8 cellular contexts compared by ENCODE assay signal in the genomic region with DNA sequence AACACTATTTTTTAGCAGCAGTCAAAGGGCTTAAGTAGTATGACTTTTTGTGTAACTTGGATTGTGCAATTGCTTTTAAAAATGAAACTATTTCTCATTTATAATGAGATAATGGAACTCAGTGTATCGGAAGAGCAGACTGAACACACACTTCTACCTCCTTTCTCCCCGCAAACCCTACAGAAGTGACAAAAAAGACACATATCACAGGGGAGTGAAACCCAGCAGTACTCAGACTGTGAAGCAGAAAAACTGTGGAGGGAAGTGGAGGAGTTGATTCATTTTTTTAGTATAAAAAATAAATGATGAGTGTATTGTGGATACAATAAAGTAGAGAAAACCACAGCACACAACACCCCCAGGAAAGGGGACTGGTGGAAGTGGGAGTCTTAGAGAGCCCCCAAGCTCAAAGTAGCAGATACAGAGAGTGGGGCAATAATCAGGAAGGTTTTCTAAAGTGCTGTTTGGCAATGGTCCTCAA. TPM values are rescaled to one million over a fixed set of nuclear protein-coding genes. Genes with fewer than 3 reads are reported as not detected.
DNase-seq lines count a peak whose midpoint lies in the region; ATAC-seq and TF ChIP-seq lines count a peak whose summit lies in the region.

No MANE protein-coding gene starts in this region.

- ATAC-seq in HG03039 (IDR thresholded peaks at IDR 0.05; ENCODE audit: unreplicated experiment) (peak; percentile 55), SK-N-SH treated with all-trans-retinoic acid at 6 μM for 48 hours (no peak)
- ATAC-seq in natural killer cell treated with Interleukin-12 subunit alpha and Interleukin-12 subunit beta and Interleukin-15 and Interleukin-18, amount 100 ng/mL, for 72 hours, result peak; percentile 94 to 96

- H3K36me3 ChIP-seq in ascending aorta, result no peaks in the 10 kb centered on the region

- no peaks in the 10 kb centered on the region for H3K9me3 Mint-ChIP-seq in natural killer cell treated with Interleukin-12 subunit alpha and Interleukin-12 subunit beta and Interleukin-15 and Interleukin-18, amount 100 ng/mL, for 72 hours

- H3K9me3 ChIP-seq in ascending aorta, result no peaks in the 10 kb centered on the region

- peak overlapping the region; percentile 82 for H3K4me3 Mint-ChIP-seq in natural killer cell treated with Interleukin-12 subunit alpha and Interleukin-12 subunit beta and Interleukin-15 and Interleukin-18, amount 100 ng/mL, for 72 hours

- no peaks in the 10 kb centered on the region for H3K36me3 Mint-ChIP-seq in natural killer cell treated with Interleukin-12 subunit alpha and Interleukin-12 subunit beta and Interleukin-15 and Interleukin-18, amount 100 ng/mL, for 72 hours

- H3K27me3 Mint-ChIP-seq in natural killer cell treated with Interleukin-12 subunit alpha and Interleukin-12 subunit beta and Interleukin-15 and Interleukin-18, amount 100 ng/mL, for 72 hours, result no peaks in the 10 kb centered on the region

- H3K4me1 ChIP-seq in ascending aorta, result peaks cover 3 to 35% of the 10 kb centered on the region in 2 donors

- H3K27me3 ChIP-seq in ascending aorta, result no peaks in the 10 kb centered on the region

- H3K27ac ChIP-seq in ascending aorta, result peak overlapping the region; percentile 74

- H3K4me1 Mint-ChIP-seq in natural killer cell treated with Interleukin-12 subunit alpha and Interleukin-12 subunit beta and Interleukin-15 and Interleukin-18, amount 100 ng/mL, for 72 hours (ENCODE audit: low read depth in 2 of 2), result peaks cover 43 to 80% of the 10 kb centered on the region in 2 donors

- H3K4me3 ChIP-seq in GM12865 (ENCODE audit: low read depth, low read length) (no peak overlapping the region), ascending aorta (peak overlapping the region; percentile 40 to 41)

- peak; percentile 67 for DNase-seq in GM12865 (ENCODE audit: low read depth)
- no peak for DNase-seq in ascending aorta (ENCODE audit: low spot score in 2 of 2)
- DNase-seq in natural killer cell treated with Interleukin-12 subunit alpha and Interleukin-12 subunit beta and Interleukin-15 and Interleukin-18, amount 100 ng/mL, for 72 hours (ENCODE audit: low spot score), result peak; percentile 66
- DNase-seq in DMS114 treated with DMSO at 0.1 percent for 48 hours (lab: John Stamatoyannopoulos, UW; ENCODE audit: unreplicated experiment), result no peak
- no peak for DNase-seq in KG1 (lab: John Stamatoyannopoulos, UW)
- no peak for DNase-seq in hippocampal formation (lab: John Stamatoyannopoulos, UW)

- intact Hi-C loops in ascending aorta (cut with DNase I), result loop anchor here (2.0 to 10.0 kb wide), 4 partner anchors 102 to 174 kb away; a partner anchor contains a TSS

- no peak for TF ChIP-seq CTCF in GM12865 (IDR thresholded peaks at IDR 0.05; ENCODE audit: insufficient read depth, low read depth, low read length, missing control alignments)
- TF ChIP-seq CTCF in ascending aorta (IDR thresholded peaks at IDR 0.05), result no peak

- peak overlapping the region; percentile 93 to 95 for H3K27ac Mint-ChIP-seq in natural killer cell treated with Interleukin-12 subunit alpha and Interleukin-12 subunit beta and Interleukin-15 and Interleukin-18, amount 100 ng/mL, for 72 hours

TF ChIP-seq in SK-N-SH treated with all-trans-retinoic acid at 6 μM for 48 hours, 23 proteins besides CTCF, POLR2A, EP300 and RAD21:
- TF ChIP-seq ARNTL (CRISPR knock-in tag; IDR thresholded peaks at IDR 0.05; ENCODE audit: borderline replicate concordance, low read depth) (no peak), ZFP3 (CRISPR knock-in tag; IDR thresholded peaks at IDR 0.05) (no peak), ZC3H10 (CRISPR knock-in tag; IDR thresholded peaks at IDR 0.05) (no peak), ESRRG (CRISPR knock-in tag; IDR thresholded peaks at IDR 0.05) (no peak), GLIS3 (CRISPR knock-in tag; IDR thresholded peaks at IDR 0.05) (no peak), SNAI2 (CRISPR knock-in tag; IDR thresholded peaks at IDR 0.05) (no peak), TOX (CRISPR knock-in tag; IDR thresholded peaks at IDR 0.05; ENCODE audit: borderline replicate concordance) (no peak), RARB (CRISPR knock-in tag; IDR thresholded peaks at IDR 0.05) (no peak), PPARA (CRISPR knock-in tag; IDR thresholded peaks at IDR 0.05; ENCODE audit: borderline replicate concordance) (no peak), ISL1 (CRISPR knock-in tag; IDR thresholded peaks at IDR 0.05) (no peak; the same call in 1 of the 2 replicates), ZFP30 (CRISPR knock-in tag; IDR thresholded peaks at IDR 0.05) (no peak), BACH2 (CRISPR knock-in tag; IDR thresholded peaks at IDR 0.05; ENCODE audit: borderline replicate concordance) (no peak)
- TF ChIP-seq, protein P1, sequence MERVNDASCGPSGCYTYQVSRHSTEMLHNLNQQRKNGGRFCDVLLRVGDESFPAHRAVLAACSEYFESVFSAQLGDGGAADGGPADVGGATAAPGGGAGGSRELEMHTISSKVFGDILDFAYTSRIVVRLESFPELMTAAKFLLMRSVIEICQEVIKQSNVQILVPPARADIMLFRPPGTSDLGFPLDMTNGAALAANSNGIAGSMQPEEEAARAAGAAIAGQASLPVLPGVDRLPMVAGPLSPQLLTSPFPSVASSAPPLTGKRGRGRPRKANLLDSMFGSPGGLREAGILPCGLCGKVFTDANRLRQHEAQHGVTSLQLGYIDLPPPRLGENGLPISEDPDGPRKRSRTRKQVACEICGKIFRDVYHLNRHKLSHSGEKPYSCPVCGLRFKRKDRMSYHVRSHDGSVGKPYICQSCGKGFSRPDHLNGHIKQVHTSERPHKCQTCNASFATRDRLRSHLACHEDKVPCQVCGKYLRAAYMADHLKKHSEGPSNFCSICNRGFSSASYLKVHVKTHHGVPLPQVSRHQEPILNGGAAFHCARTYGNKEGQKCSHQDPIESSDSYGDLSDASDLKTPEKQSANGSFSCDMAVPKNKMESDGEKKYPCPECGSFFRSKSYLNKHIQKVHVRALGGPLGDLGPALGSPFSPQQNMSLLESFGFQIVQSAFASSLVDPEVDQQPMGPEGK (CRISPR knock-in tag; IDR thresholded peaks at IDR 0.05; ENCODE audit: borderline replicate concordance), result no peak
- TF ChIP-seq, protein P2, sequence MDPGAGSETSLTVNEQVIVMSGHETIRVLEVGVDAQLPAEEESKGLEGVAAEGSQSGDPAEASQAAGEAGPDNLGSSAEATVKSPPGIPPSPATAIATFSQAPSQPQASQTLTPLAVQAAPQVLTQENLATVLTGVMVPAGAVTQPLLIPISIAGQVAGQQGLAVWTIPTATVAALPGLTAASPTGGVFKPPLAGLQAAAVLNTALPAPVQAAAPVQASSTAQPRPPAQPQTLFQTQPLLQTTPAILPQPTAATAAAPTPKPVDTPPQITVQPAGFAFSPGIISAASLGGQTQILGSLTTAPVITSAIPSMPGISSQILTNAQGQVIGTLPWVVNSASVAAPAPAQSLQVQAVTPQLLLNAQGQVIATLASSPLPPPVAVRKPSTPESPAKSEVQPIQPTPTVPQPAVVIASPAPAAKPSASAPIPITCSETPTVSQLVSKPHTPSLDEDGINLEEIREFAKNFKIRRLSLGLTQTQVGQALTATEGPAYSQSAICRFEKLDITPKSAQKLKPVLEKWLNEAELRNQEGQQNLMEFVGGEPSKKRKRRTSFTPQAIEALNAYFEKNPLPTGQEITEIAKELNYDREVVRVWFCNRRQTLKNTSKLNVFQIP (CRISPR knock-in tag; IDR thresholded peaks at IDR 0.05; ENCODE audit: borderline replicate concordance, low read depth), result no peak
- TF ChIP-seq, protein P3, sequence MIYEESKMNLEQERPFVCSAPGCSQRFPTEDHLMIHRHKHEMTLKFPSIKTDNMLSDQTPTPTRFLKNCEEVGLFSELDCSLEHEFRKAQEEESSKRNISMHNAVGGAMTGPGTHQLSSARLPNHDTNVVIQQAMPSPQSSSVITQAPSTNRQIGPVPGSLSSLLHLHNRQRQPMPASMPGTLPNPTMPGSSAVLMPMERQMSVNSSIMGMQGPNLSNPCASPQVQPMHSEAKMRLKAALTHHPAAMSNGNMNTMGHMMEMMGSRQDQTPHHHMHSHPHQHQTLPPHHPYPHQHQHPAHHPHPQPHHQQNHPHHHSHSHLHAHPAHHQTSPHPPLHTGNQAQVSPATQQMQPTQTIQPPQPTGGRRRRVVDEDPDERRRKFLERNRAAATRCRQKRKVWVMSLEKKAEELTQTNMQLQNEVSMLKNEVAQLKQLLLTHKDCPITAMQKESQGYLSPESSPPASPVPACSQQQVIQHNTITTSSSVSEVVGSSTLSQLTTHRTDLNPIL (CRISPR knock-in tag; IDR thresholded peaks at IDR 0.05; ENCODE audit: low read depth), result no peak
- TF ChIP-seq, protein P4, sequence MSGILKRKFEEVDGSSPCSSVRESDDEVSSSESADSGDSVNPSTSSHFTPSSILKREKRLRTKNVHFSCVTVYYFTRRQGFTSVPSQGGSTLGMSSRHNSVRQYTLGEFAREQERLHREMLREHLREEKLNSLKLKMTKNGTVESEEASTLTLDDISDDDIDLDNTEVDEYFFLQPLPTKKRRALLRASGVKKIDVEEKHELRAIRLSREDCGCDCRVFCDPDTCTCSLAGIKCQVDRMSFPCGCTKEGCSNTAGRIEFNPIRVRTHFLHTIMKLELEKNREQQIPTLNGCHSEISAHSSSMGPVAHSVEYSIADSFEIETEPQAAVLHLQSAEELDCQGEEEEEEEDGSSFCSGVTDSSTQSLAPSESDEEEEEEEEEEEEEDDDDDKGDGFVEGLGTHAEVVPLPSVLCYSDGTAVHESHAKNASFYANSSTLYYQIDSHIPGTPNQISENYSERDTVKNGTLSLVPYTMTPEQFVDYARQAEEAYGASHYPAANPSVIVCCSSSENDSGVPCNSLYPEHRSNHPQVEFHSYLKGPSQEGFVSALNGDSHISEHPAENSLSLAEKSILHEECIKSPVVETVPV (CRISPR knock-in tag; IDR thresholded peaks at IDR 0.05), result no peak

RNA-seq across cellular contexts. Expression of a gene that starts 9.7 kb away (rescaled TPM):
- total RNA-seq in ascending aorta, result 35.7 TPM
- total RNA-seq in natural killer cell treated with Interleukin-12 subunit alpha and Interleukin-12 subunit beta and Interleukin-15 and Interleukin-18, amount 100 ng/mL, for 72 hours, result 10 to 100 TPM; 16.5 to 26.5 TPM

Comparison
In these comparisons a context has a peak if more than half of its experiments do, and no peak if none do; other contexts are left out.
1. DNase-seq: peak in GM12865 (single experiment) and natural killer cell treated with Interleukin-12 subunit alpha and Interleukin-12 subunit beta and Interleukin-15 and Interleukin-18, amount 100 ng/mL, for 72 hours (single experiment); none in ascending aorta (0 of 2), DMS114 treated with DMSO at 0.1 percent for 48 hours (single experiment), KG1 (single experiment) and hippocampal formation (0 of 2).